Comparison of ENCODE assay signal across 12 cellular contexts in the genomic region with DNA sequence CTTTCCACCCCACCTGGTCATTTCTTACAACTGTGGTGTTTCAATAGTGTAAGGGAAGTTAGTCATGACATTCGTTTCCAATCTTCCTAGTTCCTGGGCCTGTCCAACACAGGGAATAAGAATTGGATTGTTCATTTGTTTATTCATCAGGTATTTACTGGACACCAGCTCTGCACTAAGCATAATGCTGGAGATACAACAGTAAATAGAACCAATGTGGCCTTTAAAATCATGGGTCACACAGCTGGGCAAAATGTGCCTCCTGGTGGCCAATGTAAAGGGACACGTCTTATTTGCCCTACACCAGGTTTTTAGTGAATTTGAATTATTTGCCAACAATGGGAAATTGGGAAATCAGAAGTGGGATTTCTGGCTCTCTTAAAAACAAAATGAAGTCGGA. TPM values are rescaled to one million over a fixed set of nuclear protein-coding genes. Genes with fewer than 3 reads are reported as not detected.
DNase-seq lines count a peak whose midpoint lies in the region; ATAC-seq, FAIRE-seq and TF ChIP-seq lines count a peak whose summit lies in the region.
"Had no signal": no experiment of that assay in that cellular context is flagged by ENCODE, and none has a peak within 500 bp of the region (broad histone marks: within the 10 kb centered on the region; RNA-seq: fewer than 3 reads in every experiment).

No MANE protein-coding gene starts in this region.

- peaks cover 5% of the 10 kb centered on the region in 2 donors for H3K27me3 Mint-ChIP-seq in T-cell

- H3K4me3 ChIP-seq in lower lobe of right lung (no peak overlapping the region), testis (no peak overlapping the region)
- H3K4me3 ChIP-seq: transverse colon had no signal

- CTCF ChIA-PET in T-cell (lab: Charles Lee): no interaction called here

- TF ChIP-seq EP300 in Ishikawa (IDR thresholded peaks at IDR 0.05; ENCODE audit: borderline replicate concordance): no peak

- H3K9me3 Mint-ChIP-seq in T-cell: no peaks in the 10 kb centered on the region

- H3K9me3 ChIP-seq in lower lobe of right lung: no peaks in the 10 kb centered on the region
- no peaks in the 10 kb centered on the region for H3K9me3 ChIP-seq in testis
- H3K9me3 ChIP-seq: transverse colon had no signal

- TF ChIP-seq POLR2A in testis (IDR thresholded peaks at IDR 0.05): no peak
- no peak for TF ChIP-seq POLR2A in H54 (IDR thresholded peaks at IDR 0.05; ENCODE audit: low read depth, low read length)

- DNase-seq in AG09319 (ENCODE audit: extremely low read depth, low read depth): no peak
- DNase-seq in dermis blood vessel endothelial cell: peak; percentile 67
- no peak for DNase-seq in lower lobe of right lung
- no peak for DNase-seq in T-cell
- DNase-seq in testis: no peak
- no peak for DNase-seq in H54 (ENCODE audit: insufficient read length, low spot score)
- no peak for DNase-seq in frontal cortex (ENCODE audit: low spot score in 2 of 2)
- DNase-seq: activated CD4-positive, alpha-beta T cell treated with anti-CD3 and anti-CD28 coated beads, Interleukin-2, amount 50 U/mL, for 4 hours; DMS153; stimulated activated CD4-positive, alpha-beta T cell treated with anti-CD3 and anti-CD28 coated beads, Interleukin-4, amount 100 ng/mL, for 1 hour; transverse colon had no signal

- no peak for ATAC-seq in lower lobe of right lung
- ATAC-seq in T-cell (replicated peaks in 1 of 4): no peak

- H3K27me3 ChIP-seq in lower lobe of right lung (ENCODE audit: low read depth) (no peaks in the 10 kb centered on the region), testis (no peaks in the 10 kb centered on the region)
- H3K27me3 ChIP-seq: transverse colon had no signal

- TF ChIP-seq CTCF in AG09319 (IDR thresholded peaks at IDR 0.05; ENCODE audit: low read depth, low read length): peak; percentile 25
- peak; percentile 9 for TF ChIP-seq CTCF in lower lobe of right lung (IDR thresholded peaks at IDR 0.05)
- peak in 1 of 3 experiments; percentile 5 for TF ChIP-seq CTCF in testis (IDR thresholded peaks at IDR 0.05)

- H3K36me3 ChIP-seq in lower lobe of right lung (no peaks in the 10 kb centered on the region), testis (ENCODE audit: low read depth, missing control alignments) (no peaks in the 10 kb centered on the region)
- H3K36me3 ChIP-seq: transverse colon had no signal

- no peak overlapping the region for H3K27ac Mint-ChIP-seq in T-cell

- intact Hi-C loops in lower lobe of right lung (cut with DNase I): no loop called here
- intact Hi-C loops in testis (cut with DNase I; ENCODE audit: low total_unique reads): no loop called here

- H3K27ac ChIP-seq in lower lobe of right lung (peak overlapping the region; percentile 32), testis (no peak overlapping the region)
- H3K27ac ChIP-seq: transverse colon had no signal

- no peak overlapping the region for H3K4me3 Mint-ChIP-seq in T-cell

- POLR2A ChIA-PET in T-cell (lab: Charles Lee): no interaction called here

- WGBS in testis, 2 donors: 86 to 88% methylated on average over 3 of the region's 3 CpGs

- no peaks in the 10 kb centered on the region for H3K36me3 Mint-ChIP-seq in T-cell

- no peak for FAIRE-seq in H54 (lab: Jason Lieb, UNC)
- no peak for FAIRE-seq in frontal cortex (lab: Jason Lieb, UNC)

- peak; percentile 27 for TF ChIP-seq RAD21 in Ishikawa (IDR thresholded peaks at IDR 0.05; ENCODE audit: low read depth)

- H3K4me1 Mint-ChIP-seq in T-cell: no peaks in the 10 kb centered on the region

- H3K4me1 ChIP-seq in lower lobe of right lung (peaks cover 56% of the 10 kb centered on the region), testis (no peaks in the 10 kb centered on the region)
- H3K4me1 ChIP-seq: transverse colon had no signal

TF ChIP-seq in Ishikawa, 13 proteins besides CTCF, POLR2A, EP300 and RAD21:
- TF ChIP-seq EGR1 (IDR thresholded peaks at IDR 0.05): no peak
- no peak for TF ChIP-seq TAF1 (IDR thresholded peaks at IDR 0.05; ENCODE audit: low read depth)
- TF ChIP-seq CEBPB (IDR thresholded peaks at IDR 0.05): no peak
- no peak for TF ChIP-seq TCF12 (IDR thresholded peaks at IDR 0.05; ENCODE audit: low read depth)
- TF ChIP-seq YY1 (IDR thresholded peaks at IDR 0.05; ENCODE audit: low read depth): no peak
- TF ChIP-seq, protein P1, sequence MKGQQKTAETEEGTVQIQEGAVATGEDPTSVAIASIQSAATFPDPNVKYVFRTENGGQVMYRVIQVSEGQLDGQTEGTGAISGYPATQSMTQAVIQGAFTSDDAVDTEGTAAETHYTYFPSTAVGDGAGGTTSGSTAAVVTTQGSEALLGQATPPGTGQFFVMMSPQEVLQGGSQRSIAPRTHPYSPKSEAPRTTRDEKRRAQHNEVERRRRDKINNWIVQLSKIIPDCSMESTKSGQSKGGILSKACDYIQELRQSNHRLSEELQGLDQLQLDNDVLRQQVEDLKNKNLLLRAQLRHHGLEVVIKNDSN (IDR thresholded peaks at IDR 0.05): no peak
- no peak for TF ChIP-seq FOXM1 (IDR thresholded peaks at IDR 0.05; ENCODE audit: borderline replicate concordance, low read depth)
- TF ChIP-seq CREB1 (IDR thresholded peaks at IDR 0.05; ENCODE audit: low read depth): no peak
- no peak for TF ChIP-seq TEAD4 (IDR thresholded peaks at IDR 0.05)
- TF ChIP-seq ZBTB7A (IDR thresholded peaks at IDR 0.05; ENCODE audit: low read depth): no peak
- TF ChIP-seq, protein P2, sequence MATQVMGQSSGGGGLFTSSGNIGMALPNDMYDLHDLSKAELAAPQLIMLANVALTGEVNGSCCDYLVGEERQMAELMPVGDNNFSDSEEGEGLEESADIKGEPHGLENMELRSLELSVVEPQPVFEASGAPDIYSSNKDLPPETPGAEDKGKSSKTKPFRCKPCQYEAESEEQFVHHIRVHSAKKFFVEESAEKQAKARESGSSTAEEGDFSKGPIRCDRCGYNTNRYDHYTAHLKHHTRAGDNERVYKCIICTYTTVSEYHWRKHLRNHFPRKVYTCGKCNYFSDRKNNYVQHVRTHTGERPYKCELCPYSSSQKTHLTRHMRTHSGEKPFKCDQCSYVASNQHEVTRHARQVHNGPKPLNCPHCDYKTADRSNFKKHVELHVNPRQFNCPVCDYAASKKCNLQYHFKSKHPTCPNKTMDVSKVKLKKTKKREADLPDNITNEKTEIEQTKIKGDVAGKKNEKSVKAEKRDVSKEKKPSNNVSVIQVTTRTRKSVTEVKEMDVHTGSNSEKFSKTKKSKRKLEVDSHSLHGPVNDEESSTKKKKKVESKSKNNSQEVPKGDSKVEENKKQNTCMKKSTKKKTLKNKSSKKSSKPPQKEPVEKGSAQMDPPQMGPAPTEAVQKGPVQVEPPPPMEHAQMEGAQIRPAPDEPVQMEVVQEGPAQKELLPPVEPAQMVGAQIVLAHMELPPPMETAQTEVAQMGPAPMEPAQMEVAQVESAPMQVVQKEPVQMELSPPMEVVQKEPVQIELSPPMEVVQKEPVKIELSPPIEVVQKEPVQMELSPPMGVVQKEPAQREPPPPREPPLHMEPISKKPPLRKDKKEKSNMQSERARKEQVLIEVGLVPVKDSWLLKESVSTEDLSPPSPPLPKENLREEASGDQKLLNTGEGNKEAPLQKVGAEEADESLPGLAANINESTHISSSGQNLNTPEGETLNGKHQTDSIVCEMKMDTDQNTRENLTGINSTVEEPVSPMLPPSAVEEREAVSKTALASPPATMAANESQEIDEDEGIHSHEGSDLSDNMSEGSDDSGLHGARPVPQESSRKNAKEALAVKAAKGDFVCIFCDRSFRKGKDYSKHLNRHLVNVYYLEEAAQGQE (IDR thresholded peaks at IDR 0.05; ENCODE audit: low read depth): no peak
- TF ChIP-seq NFIC (IDR thresholded peaks at IDR 0.05): no peak
- TF ChIP-seq, protein P3, sequence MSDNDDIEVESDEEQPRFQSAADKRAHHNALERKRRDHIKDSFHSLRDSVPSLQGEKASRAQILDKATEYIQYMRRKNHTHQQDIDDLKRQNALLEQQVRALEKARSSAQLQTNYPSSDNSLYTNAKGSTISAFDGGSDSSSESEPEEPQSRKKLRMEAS (IDR thresholded peaks at IDR 0.05): no peak
TF ChIP-seq in Ishikawa: peak in this region for 0.

RNA-seq across cellular contexts. Expression of a gene that starts 10.4 kb away (rescaled TPM):
- total RNA-seq in dermis blood vessel endothelial cell (29.8 and 41.3 TPM in 2 replicates), lower lobe of right lung (26.7 TPM), T-cell (under 1 TPM in 3 of 5 donors, not detected in 2; 0.07 to 0.30 (median 0.29) TPM), testis (1 to 10 TPM; 5.6 to 7.6 TPM), frontal cortex (10.6 TPM)
- 8.9 TPM for polyA plus RNA-seq in testis (ENCODE audit: insufficient read depth, low read depth, low replicate concordance)
